ENCODE assay signal across 12 cellular contexts in genomic region chr9:110089681-110090370, GRCh38.
DNase-seq lines count a peak whose midpoint lies in the region; ATAC-seq and TF ChIP-seq lines count a peak whose summit lies in the region.
"Had no signal": no experiment of that assay in that cellular context is flagged by ENCODE, and none has a peak within 500 bp of the region (broad histone marks: within the 10 kb centered on the region; RNA-seq: fewer than 3 reads in every experiment).

No MANE protein-coding gene starts in this region.

- H3K79me1 ChIP-seq in mesenchymal stem cell (replicated peaks; ENCODE audit: low read length, poor library complexity, severe bottlenecking): peaks cover 3% of the 10 kb centered on the region

- H2BK12ac ChIP-seq in mesenchymal stem cell (ENCODE audit: low read length in 2 of 2): peak overlapping the region in 1 of 2 experiments; percentile 69

- no peak overlapping the region for H3K4me3 ChIP-seq in Peyer's patch
- H3K4me3 ChIP-seq in mesenchymal stem cell (ENCODE audit: insufficient read depth in 1 of 2, low read depth in 1 of 2, low read length in 2 of 2): no peak overlapping the region
- H3K4me3 ChIP-seq: gastrocnemius medialis, ovary had no signal

- H2BK120ac ChIP-seq in mesenchymal stem cell (ENCODE audit: low read depth, low read length): no peak overlapping the region

- no peaks in the 10 kb centered on the region for H3K27me3 ChIP-seq in Peyer's patch
- H3K27me3 ChIP-seq in mesenchymal stem cell (ENCODE audit: control insufficient read depth in 1 of 2, insufficient read depth in 1 of 2, low read length in 2 of 2): no peaks in the 10 kb centered on the region
- H3K27me3 ChIP-seq: gastrocnemius medialis, ovary had no signal

- no peak overlapping the region for H2BK15ac ChIP-seq in mesenchymal stem cell (ENCODE audit: low read depth, poor library complexity, severe bottlenecking)

- H3K27ac ChIP-seq in Peyer's patch: no peak overlapping the region
- peak overlapping the region; percentile 27 for H3K27ac ChIP-seq in mesenchymal stem cell (ENCODE audit: low read length, poor library complexity, severe bottlenecking)
- H3K27ac ChIP-seq: gastrocnemius medialis, ovary had no signal

- H3K4ac ChIP-seq in mesenchymal stem cell (ENCODE audit: low read depth in 1 of 2, low read length in 2 of 2): peak overlapping the region; percentile 6 to 8

- H3K4me1 ChIP-seq in Peyer's patch: peaks cover 0 to 9% (median 0%) of the 10 kb centered on the region in 4 donors
- peaks cover 6% of the 10 kb centered on the region for H3K4me1 ChIP-seq in mesenchymal stem cell (ENCODE audit: control insufficient read depth, insufficient read depth, low read depth, low read length)

- H3K18ac ChIP-seq in mesenchymal stem cell (ENCODE audit: low read depth in 1 of 2, low read length in 2 of 2): peak overlapping the region in 1 of 2 experiments; percentile 63

- no peak overlapping the region for H3K4me2 ChIP-seq in mesenchymal stem cell (ENCODE audit: low read length, poor library complexity, severe bottlenecking)

- no peak for TF ChIP-seq POLR2A in Peyer's patch (IDR thresholded peaks at IDR 0.05)

- WGBS in mesenchymal stem cell: 84% methylated on average over 11 of the region's 12 CpGs

- H3K9ac ChIP-seq in mesenchymal stem cell (ENCODE audit: low read length): no peak overlapping the region

- H2BK5ac ChIP-seq in mesenchymal stem cell (ENCODE audit: low read depth, low read length, poor library complexity, severe bottlenecking): no peak overlapping the region

- peak in 2 of 6 experiments; percentile 8 to 17 for TF ChIP-seq CTCF in Peyer's patch (IDR thresholded peaks at IDR 0.05)

- peak overlapping the region in 1 of 2 experiments; percentile 87 for H3K23ac ChIP-seq in mesenchymal stem cell (ENCODE audit: low read length in 2 of 2)

- ATAC-seq in GM19351 (IDR thresholded peaks at IDR 0.05; ENCODE audit: unreplicated experiment): no peak
- ATAC-seq in HG03139 (IDR thresholded peaks at IDR 0.05; ENCODE audit: unreplicated experiment): no peak
- ATAC-seq in HG02852 (IDR thresholded peaks at IDR 0.05; ENCODE audit: unreplicated experiment): no peak
- ATAC-seq: gastrocnemius medialis had no signal

- H4K91ac ChIP-seq in mesenchymal stem cell (ENCODE audit: low read length): no peak overlapping the region

- peak overlapping the region in 1 of 2 experiments; percentile 91 for H3K14ac ChIP-seq in mesenchymal stem cell (ENCODE audit: low read length in 2 of 2)

- no peak overlapping the region for H2AFZ ChIP-seq in mesenchymal stem cell (ENCODE audit: low read depth, low read length)

- H3K36me3 ChIP-seq in Peyer's patch (no peaks in the 10 kb centered on the region), mesenchymal stem cell (ENCODE audit: control insufficient read depth in 1 of 2, insufficient read depth in 2 of 2, low read depth in 1 of 2, low read length in 2 of 2) (peaks cover 3 to 50% of the 10 kb centered on the region in 2 experiments)
- H3K36me3 ChIP-seq: gastrocnemius medialis, ovary had no signal

- no peak overlapping the region for H2AK5ac ChIP-seq in mesenchymal stem cell (ENCODE audit: low read length, severe bottlenecking)

- DNase-seq in COLO668 (lab: John Stamatoyannopoulos, UW; ENCODE audit: unreplicated experiment) (peak; percentile 82), NCI-H1436 (lab: John Stamatoyannopoulos, UW) (peak; percentile 8), Peyer's patch (peak in 2 of 3 donors; percentile 60 to 66), mesenchymal stem cell (no peak), OCI-M2 (lab: John Stamatoyannopoulos, UW; ENCODE audit: unreplicated experiment) (no peak)
- DNase-seq: AML-193, gastrocnemius medialis, ovary, SHP77 had no signal

- H4K8ac ChIP-seq in mesenchymal stem cell (ENCODE audit: low read length): peak overlapping the region; percentile 47

- no peaks in the 10 kb centered on the region for H3K9me3 ChIP-seq in Peyer's patch
- no peaks in the 10 kb centered on the region for H3K9me3 ChIP-seq in mesenchymal stem cell (ENCODE audit: control insufficient read depth, low read length)
- H3K9me3 ChIP-seq: gastrocnemius medialis, ovary had no signal

Comparison
In these comparisons a context has a peak if more than half of its experiments do, and no peak if none do; other contexts are left out.
1. DNase-seq: peak in COLO668 (single experiment), NCI-H1436 (single experiment) and Peyer's patch (2 of 3); none in mesenchymal stem cell (single experiment) and OCI-M2 (single experiment).